In the genomic region with DNA sequence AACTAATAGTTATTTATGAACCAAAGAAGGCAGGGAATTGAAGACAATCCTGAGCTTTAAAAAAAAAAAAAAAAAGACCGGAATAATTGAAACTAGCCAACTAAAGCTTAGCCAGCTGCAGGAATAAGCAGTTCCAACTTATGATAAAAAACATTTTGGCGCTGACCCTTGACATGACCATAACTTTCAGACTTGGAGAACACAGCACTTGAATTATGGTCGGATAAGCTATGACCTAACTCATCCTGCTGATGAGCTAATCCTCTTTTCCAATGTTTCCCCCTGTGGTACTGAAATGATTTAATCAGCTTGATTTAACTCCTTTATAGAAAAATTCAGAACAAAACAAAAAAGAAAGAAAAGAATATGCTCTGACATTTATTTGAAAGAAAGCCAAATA, we compare ENCODE assay signal across 15 cellular contexts.
"Had no signal": no experiment of that assay in that cellular context is flagged by ENCODE, and none has a peak within 500 bp of the region (broad histone marks: within the 10 kb centered on the region; RNA-seq: fewer than 3 reads in every experiment).

No MANE protein-coding gene starts in this region.

- H3K36me3 ChIP-seq: transverse colon had no signal

- H3K9me3 ChIP-seq: transverse colon had no signal

- DNase-seq: activated B cell treated with CpG ODN at 0.5 μM for 24 hours; activated CD4-positive, alpha-beta T cell treated with anti-CD3 and anti-CD28 coated beads, Interleukin-2, amount 10 ng/mL, durations not matched to agents 24 days and 14 days; activated CD8-positive, alpha-beta memory T cell treated with anti-CD3 and anti-CD28 coated beads for 24 hours; activated naive CD4-positive, alpha-beta T cell treated with anti-CD3 and anti-CD28 coated beads for 36 hours; central memory CD4-positive, alpha-beta T cell; effector CD4-positive, alpha-beta T cell; glutamatergic neuron; mesenchymal stem cell; nephron progenitor cell; substantia nigra; transverse colon had no signal

- H3K4me3 ChIP-seq: coronary artery, transverse colon had no signal

- ATAC-seq: left lobe of liver; stimulated activated memory B cell treated with anti-CD40 and anti-IgM and Interleukin-4, amounts not matched to agents 10 μg/mL and 1 μg/mL and 100 μg/mL, for 72 hours had no signal

- H3K4me1 ChIP-seq: transverse colon had no signal

- H3K27ac ChIP-seq: coronary artery, epithelial cell of prostate, transverse colon had no signal

- H3K27me3 ChIP-seq: transverse colon had no signal
